ENCODE assay signal across 1 cellular context in genomic region chr2:167332358-167332757, GRCh38.
TF ChIP-seq lines count a peak whose summit lies in the region.

No MANE protein-coding gene starts in this region.

TF ChIP-seq in GM23338, 12 proteins besides CTCF, POLR2A, EP300 and RAD21 (continued from another document):
- TF ChIP-seq ZNF462 (CRISPR knock-in tag; IDR thresholded peaks at IDR 0.05) (no peak), EZH2phosphoT487 (IDR thresholded peaks at IDR 0.05; ENCODE audit: unreplicated experiment) (no peak), STAT1 (IDR thresholded peaks at IDR 0.05; ENCODE audit: unreplicated experiment) (no peak), REST (IDR thresholded peaks at IDR 0.05; ENCODE audit: unreplicated experiment) (no peak)
